ENCODE assay signal across 18 cellular contexts in genomic region chr15:49843725-49844124, GRCh38.
DNase-seq lines count a peak whose midpoint lies in the region; FAIRE-seq and TF ChIP-seq lines count a peak whose summit lies in the region.
"Had no signal": no experiment of that assay in that cellular context is flagged by ENCODE, and none has a peak within 500 bp of the region (broad histone marks: within the 10 kb centered on the region; RNA-seq: fewer than 3 reads in every experiment).

No MANE protein-coding gene starts in this region.

- no peak overlapping the region for H2BK120ac ChIP-seq in trophoblast cell (ENCODE audit: insufficient read depth, low read length, poor library complexity)

- H3K23ac ChIP-seq in trophoblast cell (ENCODE audit: low read length), result no peak overlapping the region

- H3K36me3 ChIP-seq in bronchial epithelial cell (ENCODE audit: control insufficient read depth, insufficient read depth, low read length) (no peaks in the 10 kb centered on the region), trophoblast cell (ENCODE audit: control insufficient read depth in 1 of 2, insufficient read depth in 2 of 2, low read length in 2 of 2) (peaks cover 0 to 2% of the 10 kb centered on the region in 2 experiments), esophagus muscularis mucosa (no peaks in the 10 kb centered on the region)
- H3K36me3 ChIP-seq: SJSA1 had no signal

- no peak overlapping the region for H2AK5ac ChIP-seq in trophoblast cell (ENCODE audit: low read length)

- H2BK12ac ChIP-seq in trophoblast cell (ENCODE audit: low read length), result no peak overlapping the region

- H3K4me2 ChIP-seq in trophoblast cell (ENCODE audit: low read length), result no peak overlapping the region

- no peak overlapping the region for H3K18ac ChIP-seq in trophoblast cell (ENCODE audit: low read length)

- no peak overlapping the region for H4K12ac ChIP-seq in trophoblast cell (ENCODE audit: low read depth, low read length)

- TF ChIP-seq POLR2A in esophagus muscularis mucosa (IDR thresholded peaks at IDR 0.05; ENCODE audit: low read depth), result no peak

- no peak overlapping the region for H3K4me3 ChIP-seq in bronchial epithelial cell (ENCODE audit: low read depth, low read length)
- H3K4me3 ChIP-seq in trophoblast cell (ENCODE audit: low read depth, low read length), result no peak overlapping the region
- no peak overlapping the region for H3K4me3 ChIP-seq in esophagus muscularis mucosa
- H3K4me3 ChIP-seq: SJSA1 had no signal

- H3K9me3 ChIP-seq in trophoblast cell (ENCODE audit: insufficient read depth, low read depth, low read length), result no peaks in the 10 kb centered on the region
- H3K9me3 ChIP-seq in esophagus muscularis mucosa, result peaks cover 0 to 7% (median 3%) of the 10 kb centered on the region in 4 donors
- H3K9me3 ChIP-seq: SJSA1 had no signal

- intact Hi-C loops in esophagus muscularis mucosa (cut with DNase I), result no loop called here

- H4K8ac ChIP-seq in trophoblast cell (ENCODE audit: low read depth, low read length), result no peak overlapping the region

- FAIRE-seq in bronchial epithelial cell (lab: Jason Lieb, UNC), result no peak
- FAIRE-seq: G401.6, GM12891, GM18507 had no signal

- TF ChIP-seq CTCF in bronchial epithelial cell (IDR thresholded peaks at IDR 0.05; ENCODE audit: insufficient read depth, low read length, severe bottlenecking), result no peak
- TF ChIP-seq CTCF in esophagus muscularis mucosa (IDR thresholded peaks at IDR 0.05), result no peak

- no peaks in the 10 kb centered on the region for H3K79me2 ChIP-seq in trophoblast cell (ENCODE audit: control insufficient read depth, insufficient read depth, low read length, poor library complexity)

- H2AFZ ChIP-seq in trophoblast cell (ENCODE audit: insufficient read depth, low read length, poor library complexity), result no peak overlapping the region

- H3K4me1 ChIP-seq in trophoblast cell (ENCODE audit: control insufficient read depth in 1 of 2, insufficient read depth in 2 of 2, low read length in 2 of 2) (no peaks in the 10 kb centered on the region), esophagus muscularis mucosa (peaks cover 0 to 16% (median 13%) of the 10 kb centered on the region in 4 donors)

- no peak overlapping the region for H3K14ac ChIP-seq in trophoblast cell (ENCODE audit: low read length)

- TF ChIP-seq EP300 in esophagus muscularis mucosa (IDR thresholded peaks at IDR 0.05), result no peak

- H3K9ac ChIP-seq in trophoblast cell (ENCODE audit: low read length), result no peak overlapping the region

- H3K27me3 ChIP-seq in bronchial epithelial cell (ENCODE audit: control insufficient read depth, insufficient read depth, low read length), result no peaks in the 10 kb centered on the region
- no peaks in the 10 kb centered on the region for H3K27me3 ChIP-seq in trophoblast cell (ENCODE audit: insufficient read depth, low read length)
- no peaks in the 10 kb centered on the region for H3K27me3 ChIP-seq in esophagus muscularis mucosa
- H3K27me3 ChIP-seq: SJSA1 had no signal

- H3K79me1 ChIP-seq in trophoblast cell (ENCODE audit: low read length), result no peaks in the 10 kb centered on the region

- H3K27ac ChIP-seq in trophoblast cell (ENCODE audit: low read depth, low read length) (no peak overlapping the region), esophagus muscularis mucosa (replicated peaks in 1 of 4) (no peak overlapping the region)
- H3K27ac ChIP-seq: SJSA1 had no signal

- no peak overlapping the region for H4K91ac ChIP-seq in trophoblast cell (ENCODE audit: low read depth, low read length)

- peak; percentile 61 for DNase-seq in EL
- DNase-seq in M059J (ENCODE audit: low read depth), result peak; percentile 55
- peak; percentile 50 for DNase-seq in bronchial epithelial cell (ENCODE audit: low read depth)
- DNase-seq in trophoblast cell, result peak; percentile 96 to 98
- DNase-seq in NCI-H82 treated with DMSO at 0.1 percent for 48 hours (lab: John Stamatoyannopoulos, UW; ENCODE audit: unreplicated experiment), result no peak
- no peak for DNase-seq in esophagus muscularis mucosa (ENCODE audit: extremely low spot score)
- no peak for DNase-seq in superior temporal gyrus (ENCODE audit: extremely low spot score)
- DNase-seq: ACHN, AML-193, Kasumi-1, NCI-H187, NCI-H345, NCI-H69, OCI-M1 had no signal

- no CpG with 5 or more reads among the region's 5 CpGs for WGBS in trophoblast cell (ENCODE audit: extremely low coverage, insufficient coverage, insufficient read length)
- WGBS in esophagus muscularis mucosa, result 96% methylated on average over 5 of the region's 5 CpGs

- no peak overlapping the region for H2BK5ac ChIP-seq in trophoblast cell (ENCODE audit: low read depth, low read length, poor library complexity)

- H3K4ac ChIP-seq in trophoblast cell (ENCODE audit: low read depth, low read length), result no peak overlapping the region

Comparison
In these comparisons a context has a peak if more than half of its experiments do, and no peak if none do; other contexts are left out.
1. DNase-seq: peak in EL (single experiment), M059J (single experiment), bronchial epithelial cell (single experiment) and trophoblast cell (2 of 2); none in NCI-H82 treated with DMSO at 0.1 percent for 48 hours (single experiment), esophagus muscularis mucosa (single experiment) and superior temporal gyrus (single experiment).